Comparison of ENCODE assay signal across 20 cellular contexts in genomic region chr7:108323305-108323832, GRCh38.
DNase-seq lines count a peak whose midpoint lies in the region; ATAC-seq, FAIRE-seq and TF ChIP-seq lines count a peak whose summit lies in the region.
"Had no signal": no experiment of that assay in that cellular context is flagged by ENCODE, and none has a peak within 500 bp of the region (broad histone marks: within the 10 kb centered on the region; RNA-seq: fewer than 3 reads in every experiment).

No MANE protein-coding gene starts in this region.

- no peaks in the 10 kb centered on the region for H3K9me3 Mint-ChIP-seq in neural progenitor cell
- no peaks in the 10 kb centered on the region for H3K9me3 Mint-ChIP-seq in natural killer cell treated with Interleukin-12 subunit alpha and Interleukin-12 subunit beta and Interleukin-15 and Interleukin-18, amount 100 ng/mL, for 72 hours
- H3K9me3 Mint-ChIP-seq: CD8-positive, alpha-beta T cell; GM23338; HFFc6; IgD-negative memory B cell had no signal

- TF ChIP-seq EP300 in GM12878 (IDR thresholded peaks at IDR 0.05; ENCODE audit: borderline replicate concordance in 1 of 2, control insufficient read depth in 1 of 2, low read depth in 2 of 2, low read length in 2 of 2), result no peak

- FAIRE-seq in GM12878 (lab: Jason Lieb, UNC), result no peak
- FAIRE-seq: A204.1, H54, HTR-8/SVneo had no signal

- no peak overlapping the region for H3K4me3 Mint-ChIP-seq in neural progenitor cell
- H3K4me3 Mint-ChIP-seq in natural killer cell treated with Interleukin-12 subunit alpha and Interleukin-12 subunit beta and Interleukin-15 and Interleukin-18, amount 100 ng/mL, for 72 hours, result no peak overlapping the region
- H3K4me3 Mint-ChIP-seq: CD8-positive, alpha-beta T cell; GM23338; HFFc6; IgD-negative memory B cell had no signal

- RAD21 ChIA-PET in GM12878 (lab: Charles Lee; ENCODE audit: unreplicated experiment), result interaction anchor here (1.1 kb wide), 1 partner anchor 52 kb away, joined by 3 read pairs; no protein-coding TSS in a partner anchor

- no peaks in the 10 kb centered on the region for H3K36me3 Mint-ChIP-seq in neural progenitor cell
- H3K36me3 Mint-ChIP-seq in natural killer cell treated with Interleukin-12 subunit alpha and Interleukin-12 subunit beta and Interleukin-15 and Interleukin-18, amount 100 ng/mL, for 72 hours, result no peaks in the 10 kb centered on the region
- H3K36me3 Mint-ChIP-seq: IgD-negative memory B cell had no signal

- H2AFZ ChIP-seq in GM12878 (ENCODE audit: control insufficient read depth, low read depth, low read length) (no peak overlapping the region), neural progenitor cell (replicated peaks) (no peak overlapping the region)
- H2AFZ ChIP-seq: GM23338 had no signal

- POLR2A ChIA-PET in A673 (lab: Charles Lee; ENCODE audit: low non-redundant PET) (interaction anchor here (0.5 to 0.6 kb wide), 2 partner anchors 117 to 1224 kb away, joined by 3 to 4 read pairs; no protein-coding TSS in a partner anchor), HEK293 (lab: Yijun Ruan, JAX) (interaction anchor here (0.9 kb wide), 1 partner anchor 133 kb away, joined by 3 read pairs; the partner anchor contains the start of gene NRCAM), GM12878 (lab: Charles Lee) (no interaction called here)

- peaks cover 29% of the 10 kb centered on the region for H3F3A ChIP-seq in neural progenitor cell (ENCODE audit: low read depth)

- H3K4me1 ChIP-seq in A673 (ENCODE audit: insufficient read depth, low read length, poor library complexity, severe bottlenecking) (peaks cover 53% of the 10 kb centered on the region), HEK293 (ENCODE audit: control insufficient read depth, insufficient read depth, low read length) (peaks cover 7% of the 10 kb centered on the region; the same call in 1 of the 2 replicates), GM12878 (ENCODE audit: control insufficient read depth, insufficient read depth, low read length) (peaks cover 15% of the 10 kb centered on the region), neural progenitor cell (peaks cover 84% of the 10 kb centered on the region)

- H3K27me3 Mint-ChIP-seq in neural progenitor cell (ENCODE audit: insufficient read depth, low read depth), result peaks cover 2% of the 10 kb centered on the region
- H3K27me3 Mint-ChIP-seq in natural killer cell treated with Interleukin-12 subunit alpha and Interleukin-12 subunit beta and Interleukin-15 and Interleukin-18, amount 100 ng/mL, for 72 hours, result peaks cover 0 to 13% of the 10 kb centered on the region in 2 donors
- H3K27me3 Mint-ChIP-seq: IgD-negative memory B cell had no signal

- no peak overlapping the region for H3K9ac ChIP-seq in GM12878 (ENCODE audit: control insufficient read depth, insufficient read depth, low read length)
- H3K9ac ChIP-seq in neural progenitor cell, result no peak overlapping the region
- H3K9ac ChIP-seq: BLaER1 had no signal

- H4K20me1 ChIP-seq in GM12878 (ENCODE audit: control insufficient read depth, insufficient read depth) (no peaks in the 10 kb centered on the region), neural progenitor cell (ENCODE audit: low read depth) (no peaks in the 10 kb centered on the region)
- H4K20me1 ChIP-seq: BLaER1 had no signal

- TF ChIP-seq POLR2A in GM12878 (IDR thresholded peaks at IDR 0.05; ENCODE audit: low read depth, low read length), result no peak

- no peaks in the 10 kb centered on the region for H3K9me3 ChIP-seq in A673 (ENCODE audit: low read depth, low read length, poor library complexity, severe bottlenecking)
- no peaks in the 10 kb centered on the region for H3K9me3 ChIP-seq in HEK293 (ENCODE audit: control insufficient read depth, insufficient read depth, low read depth, low read length)
- H3K9me3 ChIP-seq in GM12878 (replicated peaks; ENCODE audit: control insufficient read depth, insufficient read depth, low read length), result no peaks in the 10 kb centered on the region
- H3K9me3 ChIP-seq in neural progenitor cell (ENCODE audit: low read depth), result no peaks in the 10 kb centered on the region
- H3K9me3 ChIP-seq: BLaER1 had no signal

- DNase-seq in A673 (ENCODE audit: low spot score), result peak; percentile 62
- DNase-seq in GM12878 (ENCODE audit: low read depth, low spot score), result no peak
- DNase-seq in neural progenitor cell (ENCODE audit: low spot score), result no peak
- DNase-seq in DMS79 treated with DMSO at 0.1 percent for 48 hours (lab: John Stamatoyannopoulos, UW), result no peak
- no peak for DNase-seq in natural killer cell treated with Interleukin-12 subunit alpha and Interleukin-12 subunit beta and Interleukin-15 and Interleukin-18, amount 100 ng/mL, for 72 hours (ENCODE audit: low spot score)
- no peak for DNase-seq in stimulated activated CD4-positive, alpha-beta T cell treated with anti-CD3 and anti-CD28 coated beads, Interleukin-4, amount 100 ng/mL, for 24 hours
- DNase-seq: CD8-positive, alpha-beta T cell; DMS 273 treated with DMSO at 0.1 percent for 48 hours; DMS53; GDM1; HCEC 1CT; HFFc6 had no signal

- H3K27ac ChIP-seq in A673 (ENCODE audit: low read depth, low read length, poor library complexity, severe bottlenecking) (peak overlapping the region; percentile 69), HEK293 (ENCODE audit: extremely low read depth, low read depth, low read length) (no peak overlapping the region), GM12878 (ENCODE audit: control insufficient read depth, insufficient read depth) (no peak overlapping the region), neural progenitor cell (no peak overlapping the region)
- H3K27ac ChIP-seq: BLaER1, HL-60 had no signal

- H3K4me3 ChIP-seq in A673 (ENCODE audit: low read depth, low read length, poor library complexity, severe bottlenecking) (no peak overlapping the region), HEK293 (ENCODE audit: low read depth, low read length) (no peak overlapping the region), GM12878 (no peak overlapping the region), neural progenitor cell (no peak overlapping the region)
- H3K4me3 ChIP-seq: BLaER1, GM23338 had no signal

- CTCF ChIA-PET in A673 (lab: Charles Lee) (no interaction called here), HEK293 (lab: Yijun Ruan, JAX) (no interaction called here), GM12878 (lab: Yijun Ruan, JAX) (no interaction called here)

- SMC1A ChIA-PET in GM12878 (lab: Charles Lee; ENCODE audit: uncharacterized antibody, unreplicated experiment), result interaction anchor here (0.6 to 1.3 kb wide), 6 partner anchors 12 to 251 kb away, joined by 3 to 5 read pairs (median 3); no protein-coding TSS in a partner anchor

- in situ Hi-C loops in GM12878 (cut with MboI), result no loop called here

- no peak for TF ChIP-seq CTCF in A673 (conservative IDR thresholded peaks at IDR 0.05; ENCODE audit: low read depth, low read length)
- TF ChIP-seq CTCF in HEK293 (tag by site-specific recombination; IDR thresholded peaks at IDR 0.05), result no peak
- TF ChIP-seq CTCF in GM12878 (IDR thresholded peaks at IDR 0.05 in 2 of 3, conservative IDR thresholded peaks at IDR 0.05 in 1 of 3; ENCODE audit: control insufficient read depth in 2 of 3, extremely low read depth in 1 of 3, insufficient read depth in 1 of 3, low read depth in 3 of 3, low read length in 3 of 3), result no peak
- no peak for TF ChIP-seq CTCF in neural progenitor cell (IDR thresholded peaks at IDR 0.05)

- no peaks in the 10 kb centered on the region for H3K27me3 ChIP-seq in A673 (replicated peaks; ENCODE audit: insufficient read depth, low read depth, low read length, poor library complexity)
- H3K27me3 ChIP-seq in GM12878 (replicated peaks in 1 of 2; ENCODE audit: control insufficient read depth in 2 of 2, insufficient read depth in 2 of 2, low read length in 1 of 2), result no peaks in the 10 kb centered on the region
- no peaks in the 10 kb centered on the region for H3K27me3 ChIP-seq in neural progenitor cell
- H3K27me3 ChIP-seq: BLaER1 had no signal

- TF ChIP-seq RAD21 in GM12878 (IDR thresholded peaks at IDR 0.05; ENCODE audit: insufficient read depth, low read depth, low read length), result no peak

- H3K36me3 ChIP-seq in A673 (ENCODE audit: insufficient read depth, low read length, poor library complexity, severe bottlenecking), result no peaks in the 10 kb centered on the region
- no peaks in the 10 kb centered on the region for H3K36me3 ChIP-seq in HEK293 (ENCODE audit: control insufficient read depth in 2 of 2, insufficient read depth in 1 of 2, low read length in 2 of 2)
- H3K36me3 ChIP-seq in GM12878 (ENCODE audit: control insufficient read depth in 2 of 2, insufficient read depth in 2 of 2, low read length in 1 of 2), result no peaks in the 10 kb centered on the region
- no peaks in the 10 kb centered on the region for H3K36me3 ChIP-seq in neural progenitor cell
- H3K36me3 ChIP-seq: BLaER1 had no signal

- H3K4me1 Mint-ChIP-seq in neural progenitor cell, result peaks cover 70% of the 10 kb centered on the region
- H3K4me1 Mint-ChIP-seq in natural killer cell treated with Interleukin-12 subunit alpha and Interleukin-12 subunit beta and Interleukin-15 and Interleukin-18, amount 100 ng/mL, for 72 hours (ENCODE audit: low read depth in 2 of 2), result no peaks in the 10 kb centered on the region

- no peak overlapping the region for H3K27ac Mint-ChIP-seq in neural progenitor cell
- H3K27ac Mint-ChIP-seq in natural killer cell treated with Interleukin-12 subunit alpha and Interleukin-12 subunit beta and Interleukin-15 and Interleukin-18, amount 100 ng/mL, for 72 hours, result no peak overlapping the region
- H3K27ac Mint-ChIP-seq: CD8-positive, alpha-beta T cell; GM23338; HFFc6; IgD-negative memory B cell had no signal

- H3K79me2 ChIP-seq in GM12878 (ENCODE audit: control insufficient read depth, insufficient read depth, low read length) (no peaks in the 10 kb centered on the region), neural progenitor cell (ENCODE audit: low read depth) (peaks cover 68% of the 10 kb centered on the region)

- no peak for ATAC-seq in GM12878
- ATAC-seq in natural killer cell treated with Interleukin-12 subunit alpha and Interleukin-12 subunit beta and Interleukin-15 and Interleukin-18, amount 100 ng/mL, for 72 hours, result no peak
- ATAC-seq: CD8-positive, alpha-beta T cell had no signal

- no peak overlapping the region for H3K4me2 ChIP-seq in GM12878 (ENCODE audit: control insufficient read depth, insufficient read depth)
- peak overlapping the region; percentile 75 for H3K4me2 ChIP-seq in neural progenitor cell
- H3K4me2 ChIP-seq: BLaER1, GM23338 had no signal

- BruUV-seq in A673 (replicated peaks; lab: Mats Ljungman, UMichigan) (no TSS peak), GM12878 (replicated peaks; lab: Mats Ljungman, UMichigan) (no TSS peak)

- intact Hi-C loops in A673 (cut with micrococcal nuclease; ENCODE audit: unreplicated experiment), result no loop called here
- intact Hi-C loops in GM12878 (cut with micrococcal nuclease; ENCODE audit: unreplicated experiment), result no loop called here
